ENCODE assay signal across 3 cellular contexts in the genomic region with DNA sequence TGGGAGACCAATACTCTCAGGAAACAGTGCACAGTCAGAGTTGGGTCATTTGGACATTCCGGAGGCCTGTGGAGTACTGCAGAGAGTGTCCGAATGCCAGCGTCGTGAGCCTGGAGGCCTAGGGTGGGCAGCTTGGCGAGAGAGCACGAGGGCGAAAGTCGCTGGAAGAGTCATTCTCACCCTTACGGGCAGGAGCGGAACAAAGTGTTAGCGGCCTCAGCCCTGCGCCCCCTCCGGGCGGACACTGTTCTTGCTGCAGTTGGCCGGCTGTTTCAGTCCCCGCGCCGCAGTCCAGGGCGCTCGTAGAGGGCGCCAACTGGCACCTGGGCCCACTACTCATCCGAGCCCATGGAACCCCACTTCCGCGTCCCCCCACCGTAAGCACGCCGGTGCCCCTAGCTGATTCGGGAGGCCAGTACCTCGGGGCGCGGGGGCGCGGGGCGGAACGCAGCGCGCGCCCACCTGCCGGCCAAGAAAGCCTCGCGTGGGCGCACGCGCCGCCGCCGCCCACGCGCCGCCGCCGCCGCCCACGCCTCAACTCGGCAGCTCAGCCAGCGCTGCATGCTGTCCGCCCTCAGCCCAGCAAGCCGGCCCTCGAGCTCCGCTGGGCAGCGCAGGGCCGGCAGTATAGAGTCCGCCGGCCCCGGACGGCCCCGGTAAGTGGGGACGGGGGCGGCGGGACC.
A peak's percentile ranks its signal among the peaks of the same experiment; 100 is the strongest.
TF ChIP-seq lines count a peak whose summit lies in the region.

No MANE protein-coding gene starts in this region.

TF ChIP-seq in liver, 16 proteins besides CTCF, POLR2A, EP300 and RAD21:
- TF ChIP-seq, protein P1, sequence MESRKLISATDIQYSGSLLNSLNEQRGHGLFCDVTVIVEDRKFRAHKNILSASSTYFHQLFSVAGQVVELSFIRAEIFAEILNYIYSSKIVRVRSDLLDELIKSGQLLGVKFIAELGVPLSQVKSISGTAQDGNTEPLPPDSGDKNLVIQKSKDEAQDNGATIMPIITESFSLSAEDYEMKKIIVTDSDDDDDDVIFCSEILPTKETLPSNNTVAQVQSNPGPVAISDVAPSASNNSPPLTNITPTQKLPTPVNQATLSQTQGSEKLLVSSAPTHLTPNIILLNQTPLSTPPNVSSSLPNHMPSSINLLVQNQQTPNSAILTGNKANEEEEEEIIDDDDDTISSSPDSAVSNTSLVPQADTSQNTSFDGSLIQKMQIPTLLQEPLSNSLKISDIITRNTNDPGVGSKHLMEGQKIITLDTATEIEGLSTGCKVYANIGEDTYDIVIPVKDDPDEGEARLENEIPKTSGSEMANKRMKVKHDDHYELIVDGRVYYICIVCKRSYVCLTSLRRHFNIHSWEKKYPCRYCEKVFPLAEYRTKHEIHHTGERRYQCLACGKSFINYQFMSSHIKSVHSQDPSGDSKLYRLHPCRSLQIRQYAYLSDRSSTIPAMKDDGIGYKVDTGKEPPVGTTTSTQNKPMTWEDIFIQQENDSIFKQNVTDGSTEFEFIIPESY (IDR thresholded peaks at IDR 0.05) = no peak
- TF ChIP-seq EGR1 (IDR thresholded peaks at IDR 0.05; ENCODE audit: low read depth in 2 of 2) (no peak), HNF4A (conservative IDR thresholded peaks at IDR 0.05) (no peak), FOXA1 (IDR thresholded peaks at IDR 0.05) (no peak), JUND (IDR thresholded peaks at IDR 0.05) (no peak), FOXA2 (IDR thresholded peaks at IDR 0.05) (no peak), SP1 (IDR thresholded peaks at IDR 0.05) (no peak), HNF4G (IDR thresholded peaks at IDR 0.05) (no peak), NR2F2 (IDR thresholded peaks at IDR 0.05) (no peak), TAF1 (conservative IDR thresholded peaks at IDR 0.05) (no peak), GABPA (IDR thresholded peaks at IDR 0.05 in 1 of 2, conservative IDR thresholded peaks at IDR 0.05 in 1 of 2) (no peak), YY1 (IDR thresholded peaks at IDR 0.05) (no peak), RXRA (IDR thresholded peaks at IDR 0.05) (no peak)
- TF ChIP-seq, protein P2, sequence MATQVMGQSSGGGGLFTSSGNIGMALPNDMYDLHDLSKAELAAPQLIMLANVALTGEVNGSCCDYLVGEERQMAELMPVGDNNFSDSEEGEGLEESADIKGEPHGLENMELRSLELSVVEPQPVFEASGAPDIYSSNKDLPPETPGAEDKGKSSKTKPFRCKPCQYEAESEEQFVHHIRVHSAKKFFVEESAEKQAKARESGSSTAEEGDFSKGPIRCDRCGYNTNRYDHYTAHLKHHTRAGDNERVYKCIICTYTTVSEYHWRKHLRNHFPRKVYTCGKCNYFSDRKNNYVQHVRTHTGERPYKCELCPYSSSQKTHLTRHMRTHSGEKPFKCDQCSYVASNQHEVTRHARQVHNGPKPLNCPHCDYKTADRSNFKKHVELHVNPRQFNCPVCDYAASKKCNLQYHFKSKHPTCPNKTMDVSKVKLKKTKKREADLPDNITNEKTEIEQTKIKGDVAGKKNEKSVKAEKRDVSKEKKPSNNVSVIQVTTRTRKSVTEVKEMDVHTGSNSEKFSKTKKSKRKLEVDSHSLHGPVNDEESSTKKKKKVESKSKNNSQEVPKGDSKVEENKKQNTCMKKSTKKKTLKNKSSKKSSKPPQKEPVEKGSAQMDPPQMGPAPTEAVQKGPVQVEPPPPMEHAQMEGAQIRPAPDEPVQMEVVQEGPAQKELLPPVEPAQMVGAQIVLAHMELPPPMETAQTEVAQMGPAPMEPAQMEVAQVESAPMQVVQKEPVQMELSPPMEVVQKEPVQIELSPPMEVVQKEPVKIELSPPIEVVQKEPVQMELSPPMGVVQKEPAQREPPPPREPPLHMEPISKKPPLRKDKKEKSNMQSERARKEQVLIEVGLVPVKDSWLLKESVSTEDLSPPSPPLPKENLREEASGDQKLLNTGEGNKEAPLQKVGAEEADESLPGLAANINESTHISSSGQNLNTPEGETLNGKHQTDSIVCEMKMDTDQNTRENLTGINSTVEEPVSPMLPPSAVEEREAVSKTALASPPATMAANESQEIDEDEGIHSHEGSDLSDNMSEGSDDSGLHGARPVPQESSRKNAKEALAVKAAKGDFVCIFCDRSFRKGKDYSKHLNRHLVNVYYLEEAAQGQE (IDR thresholded peaks at IDR 0.05) = no peak
- TF ChIP-seq, protein P3, sequence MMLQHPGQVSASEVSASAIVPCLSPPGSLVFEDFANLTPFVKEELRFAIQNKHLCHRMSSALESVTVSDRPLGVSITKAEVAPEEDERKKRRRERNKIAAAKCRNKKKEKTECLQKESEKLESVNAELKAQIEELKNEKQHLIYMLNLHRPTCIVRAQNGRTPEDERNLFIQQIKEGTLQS (IDR thresholded peaks at IDR 0.05) = no peak
- TF ChIP-seq, protein P4, sequence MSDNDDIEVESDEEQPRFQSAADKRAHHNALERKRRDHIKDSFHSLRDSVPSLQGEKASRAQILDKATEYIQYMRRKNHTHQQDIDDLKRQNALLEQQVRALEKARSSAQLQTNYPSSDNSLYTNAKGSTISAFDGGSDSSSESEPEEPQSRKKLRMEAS (IDR thresholded peaks at IDR 0.05) = no peak

TF ChIP-seq in HepG2, 621 proteins besides CTCF, POLR2A, EP300 and RAD21 (continues in another document):
- TF ChIP-seq ZBTB26 (CRISPR knock-in tag; IDR thresholded peaks at IDR 0.05; ENCODE audit: borderline replicate concordance) (no peak), ZNF766 (CRISPR knock-in tag; IDR thresholded peaks at IDR 0.05; ENCODE audit: borderline replicate concordance) (no peak), ZBTB37 (CRISPR knock-in tag; IDR thresholded peaks at IDR 0.05) (no peak), ZFP82 (CRISPR knock-in tag; IDR thresholded peaks at IDR 0.05; ENCODE audit: borderline replicate concordance) (no peak), HCFC1 (IDR thresholded peaks at IDR 0.05; ENCODE audit: low read depth, low read length) (no peak), SIN3B (IDR thresholded peaks at IDR 0.05; ENCODE audit: low read length) (no peak), ZNF503 (CRISPR knock-in tag; IDR thresholded peaks at IDR 0.05) (no peak), ZNF691 (CRISPR knock-in tag; IDR thresholded peaks at IDR 0.05; ENCODE audit: borderline replicate concordance, low read depth) (no peak), NFE2 (CRISPR knock-in tag; IDR thresholded peaks at IDR 0.05) (no peak), ZNF768 (CRISPR knock-in tag; IDR thresholded peaks at IDR 0.05) (no peak), ZNF7 (CRISPR knock-in tag; IDR thresholded peaks at IDR 0.05) (no peak), MYPOP (CRISPR knock-in tag; IDR thresholded peaks at IDR 0.05) (no peak), ZNF383 (CRISPR knock-in tag; IDR thresholded peaks at IDR 0.05; ENCODE audit: borderline replicate concordance) (no peak)

TF ChIP-seq in H1, 55 proteins besides CTCF, POLR2A, EP300 and RAD21:
- TF ChIP-seq KDM4A (IDR thresholded peaks at IDR 0.05; ENCODE audit: low read depth, low read length, severe bottlenecking) = peak; percentile 94
- TF ChIP-seq SAP30 (IDR thresholded peaks at IDR 0.05; ENCODE audit: insufficient read depth, insufficient replicate concordance, low read length) = no peak
- TF ChIP-seq EGR1 (IDR thresholded peaks at IDR 0.05; ENCODE audit: borderline replicate concordance, low read depth, low read length) = peak; percentile 80
- no peak for TF ChIP-seq ZNF274 (IDR thresholded peaks at IDR 0.05; ENCODE audit: borderline replicate concordance, extremely low read depth, low read length)
- no peak for TF ChIP-seq SP2 (IDR thresholded peaks at IDR 0.05; ENCODE audit: low read length)
- TF ChIP-seq GABPA (IDR thresholded peaks at IDR 0.05; ENCODE audit: borderline replicate concordance, insufficient read depth, low read length) = peak; percentile 71; the same call in 1 of the 2 replicates
- TF ChIP-seq ATF2 (IDR thresholded peaks at IDR 0.05; ENCODE audit: low read length) = no peak
- peak; percentile 39; the same call in 1 of the 2 replicates for TF ChIP-seq KDM1A (IDR thresholded peaks at IDR 0.05; ENCODE audit: borderline replicate concordance, low read length)
- TF ChIP-seq, protein P3 (IDR thresholded peaks at IDR 0.05; ENCODE audit: insufficient read depth, low read depth, low read length) = no peak
- TF ChIP-seq TBP (IDR thresholded peaks at IDR 0.05; ENCODE audit: low read depth, low read length) = 0 out of 2 replicates have a peak, but pooled peaks have one; percentile 24
- TF ChIP-seq CREB1 (IDR thresholded peaks at IDR 0.05) = peak; percentile 58
- TF ChIP-seq KDM5A (IDR thresholded peaks at IDR 0.05; ENCODE audit: low read length) = no peak
- TF ChIP-seq EZH2 (IDR thresholded peaks at IDR 0.05; ENCODE audit: low read depth, low read length, severe bottlenecking) = no peak
- no peak for TF ChIP-seq SIX5 (IDR thresholded peaks at IDR 0.05; ENCODE audit: low read depth, low read length)
- TF ChIP-seq POLR2AphosphoS5 (IDR thresholded peaks at IDR 0.05; ENCODE audit: low read depth, low read length) = no peak
- TF ChIP-seq HDAC2 (IDR thresholded peaks at IDR 0.05; ENCODE audit: borderline replicate concordance in 1 of 2, low read depth in 2 of 2, low read length in 2 of 2) = peak in 1 of 2 experiments; percentile 79; a peak in 2 of 4 replicates
- TF ChIP-seq YY1 (IDR thresholded peaks at IDR 0.05; ENCODE audit: low read depth, low read length) = 0 out of 2 replicates have a peak, but pooled peaks have one; percentile 17
- no peak for TF ChIP-seq SIRT6 (IDR thresholded peaks at IDR 0.05; ENCODE audit: low read length)
- no peak for TF ChIP-seq CBX8 (IDR thresholded peaks at IDR 0.05; ENCODE audit: borderline replicate concordance, low read depth, low read length)
- no peak for TF ChIP-seq POU5F1 (IDR thresholded peaks at IDR 0.05; ENCODE audit: low read depth, low read length)
- no peak for TF ChIP-seq FOSL1 (IDR thresholded peaks at IDR 0.05; ENCODE audit: insufficient read depth, low read depth, low read length)
- TF ChIP-seq, protein P4 (IDR thresholded peaks at IDR 0.05) = peak; percentile 100
- no peak for TF ChIP-seq PHF8 (conservative IDR thresholded peaks at IDR 0.05; ENCODE audit: low read depth, low read length)
- no peak for TF ChIP-seq ASH2L (IDR thresholded peaks at IDR 0.05; ENCODE audit: low read length)
- no peak for TF ChIP-seq TAF7 (optimal IDR thresholded peaks at IDR 0.05; ENCODE audit: borderline replicate concordance, low read depth, low read length)
- no peak for TF ChIP-seq SP4 (IDR thresholded peaks at IDR 0.05; ENCODE audit: low read length)
- TF ChIP-seq TAF1 (IDR thresholded peaks at IDR 0.05; ENCODE audit: low read depth, low read length) = no peak
- TF ChIP-seq, protein P5, sequence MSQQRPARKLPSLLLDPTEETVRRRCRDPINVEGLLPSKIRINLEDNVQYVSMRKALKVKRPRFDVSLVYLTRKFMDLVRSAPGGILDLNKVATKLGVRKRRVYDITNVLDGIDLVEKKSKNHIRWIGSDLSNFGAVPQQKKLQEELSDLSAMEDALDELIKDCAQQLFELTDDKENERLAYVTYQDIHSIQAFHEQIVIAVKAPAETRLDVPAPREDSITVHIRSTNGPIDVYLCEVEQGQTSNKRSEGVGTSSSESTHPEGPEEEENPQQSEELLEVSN (IDR thresholded peaks at IDR 0.05) = peak; percentile 99
- no peak for TF ChIP-seq SUZ12 (IDR thresholded peaks at IDR 0.05; ENCODE audit: low read length)
- TF ChIP-seq RNF2 (IDR thresholded peaks at IDR 0.05; ENCODE audit: borderline replicate concordance, low read depth, low read length, missing control alignments, poor library complexity, severe bottlenecking) = peak; percentile 77
- no peak for TF ChIP-seq RBBP5 (IDR thresholded peaks at IDR 0.05; ENCODE audit: borderline replicate concordance, low read depth, low read length)
- TF ChIP-seq NANOG (IDR thresholded peaks at IDR 0.05; ENCODE audit: insufficient read depth, low read depth, low read length, poor library complexity, severe bottlenecking) = no peak
- TF ChIP-seq TEAD4 (IDR thresholded peaks at IDR 0.05; ENCODE audit: low read depth, low read length) = peak; percentile 45; the same call in 1 of the 2 replicates
- no peak for TF ChIP-seq CHD1 (IDR thresholded peaks at IDR 0.05; ENCODE audit: low read depth, low read length)
- no peak for TF ChIP-seq NRF1 (IDR thresholded peaks at IDR 0.05; ENCODE audit: low read depth, low read length)
- no peak for TF ChIP-seq BCL11A (IDR thresholded peaks at IDR 0.05; ENCODE audit: low read depth in 2 of 2, low read length in 2 of 2)
